Comparison of ENCODE assay signal across 27 cellular contexts in genomic region chr5:144404672-144405071, GRCh38.
"Had no signal": no experiment of that assay in that cellular context is flagged by ENCODE, and none has a peak within 500 bp of the region (broad histone marks: within the 10 kb centered on the region; RNA-seq: fewer than 3 reads in every experiment).

No MANE protein-coding gene starts in this region.

- DNase-seq: stimulated activated CD4-positive, alpha-beta T cell treated with anti-CD3 and anti-CD28 coated beads, Interleukin-2, amount 100 ng/mL, for 48 hours; stimulated activated CD4-positive, alpha-beta T cell treated with anti-CD3 and anti-CD28 coated beads, Interleukin-4, amount 100 ng/mL, for 1 hour; stimulated activated CD4-positive, alpha-beta T cell treated with anti-CD3 and anti-CD28 coated beads, Interleukin-4, amount 100 ng/mL, for 24 hours; stimulated activated CD4-positive, alpha-beta T cell treated with anti-CD3 and anti-CD28 coated beads, Interleukin-4, amount 100 ng/mL, for 4 hours; stimulated activated CD8-positive, alpha-beta memory T cell treated with anti-CD3 and anti-CD28 coated beads, Interleukin-4, amount 100 ng/mL, for 48 hours; stimulated activated naive B cell treated with anti-CD40 and anti-IgM and Interleukin-4, amounts not matched to agents 10 μg/mL and 1 μg/mL and 100 μg/mL, for 72 hours; stimulated activated naive CD4-positive, alpha-beta T cell; stimulated activated naive CD4-positive, alpha-beta T cell treated with Interleukin-2 at 50 U/mL for 16 hours; stimulated activated naive CD8-positive, alpha-beta T cell treated with anti-CD3 and anti-CD28 coated beads, Interleukin-15, amount 100 ng/mL, for 72 hours; stimulated activated naive CD8-positive, alpha-beta T cell treated with anti-CD3 and anti-CD28 coated beads, Interleukin-15, Interleukin-2, amounts not matched to agents 100 U/mL and 50 U/mL, for 24 hours; stomach; substantia nigra; testis; thyroid gland; tibial artery; transverse colon; trophoblast cell; upper lobe of left lung; upper lobe of right lung; uterus had no signal

- H3K4me1 ChIP-seq: stomach, suprapubic skin, testis, thyroid gland, tibial nerve, transverse colon, upper lobe of left lung, upper lobe of right lung, uterus, vagina had no signal

- ATAC-seq: stimulated activated effector memory CD8-positive, alpha-beta T cell treated with anti-CD3 and anti-CD28 coated beads, Interleukin-12 subunit alpha, Interleukin-12 subunit beta, amount 100 ng/mL, for 72 hours; stimulated activated memory B cell treated with anti-CD40 and anti-IgM and Interleukin-4, amounts not matched to agents 10 μg/mL and 1 μg/mL and 100 μg/mL, for 72 hours; stimulated activated naive B cell treated with anti-CD40 and anti-IgM and Interleukin-4, amounts not matched to agents 10 μg/mL and 1 μg/mL and 100 μg/mL, for 72 hours; stimulated activated naive CD8-positive, alpha-beta T cell treated with anti-CD3 and anti-CD28 coated beads, Interleukin-15, amount 100 ng/mL, for 72 hours; stimulated activated naive CD8-positive, alpha-beta T cell treated with anti-CD3 and anti-CD28 coated beads, Interleukin-15, Interleukin-2, amounts not matched to agents 100 U/mL and 50 U/mL, for 24 hours; upper lobe of right lung had no signal

- H3K9me3 ChIP-seq: stomach, suprapubic skin, testis, thoracic aorta, thyroid gland, tibial artery, tibial nerve, transverse colon, upper lobe of left lung, upper lobe of right lung, uterus, vagina had no signal

- H3K4me3 ChIP-seq: stomach, suprapubic skin, testis, thoracic aorta, thyroid gland, tibial artery, tibial nerve, transverse colon, upper lobe of left lung, upper lobe of right lung, uterus, vagina had no signal

- H3K36me3 ChIP-seq: stomach, suprapubic skin, thoracic aorta, thyroid gland, tibial artery, tibial nerve, transverse colon, upper lobe of left lung, upper lobe of right lung, uterus, vagina had no signal

- H3K27ac ChIP-seq: stomach, suprapubic skin, testis, thoracic aorta, thyroid gland, tibial artery, tibial nerve, transverse colon, upper lobe of left lung, upper lobe of right lung, uterus, vagina had no signal

- FAIRE-seq: urothelium cell line had no signal

- H3K27me3 ChIP-seq: stomach, suprapubic skin, testis, thyroid gland, tibial artery, tibial nerve, transverse colon, upper lobe of left lung, upper lobe of right lung, uterus, vagina had no signal
